18 cellular contexts compared by ENCODE assay signal in genomic region chr16:28146536-28146935, GRCh38.
DNase-seq lines count a peak whose midpoint lies in the region; ATAC-seq and TF ChIP-seq lines count a peak whose summit lies in the region.
"Had no signal": no experiment of that assay in that cellular context is flagged by ENCODE, and none has a peak within 500 bp of the region (broad histone marks: within the 10 kb centered on the region; RNA-seq: fewer than 3 reads in every experiment).

No MANE protein-coding gene starts in this region.

- no peaks in the 10 kb centered on the region for H3K9me3 Mint-ChIP-seq in activated T-cell treated with anti-CD3 and anti-CD28 coated beads, Interleukin-2, amount 50 U/mL, for 72 hours
- no peaks in the 10 kb centered on the region for H3K9me3 Mint-ChIP-seq in endodermal cell
- H3K9me3 Mint-ChIP-seq in stimulated activated naive CD8-positive, alpha-beta T cell treated with anti-CD3 and anti-CD28 coated beads, Interleukin-15, Interleukin-2, amounts not matched to agents 100 ng/mL and 50 ng/mL, for 24 hours: no peaks in the 10 kb centered on the region
- H3K9me3 Mint-ChIP-seq: mesothelial cell of epicardium; stimulated activated naive B cell treated with anti-CD40 and anti-IgM and Interleukin-4, amounts not matched to agents 10 μg/mL and 1 μg/mL and 100 μg/mL, for 72 hours had no signal

- peaks cover 54% of the 10 kb centered on the region for H3K36me3 ChIP-seq in endodermal cell (ENCODE audit: control insufficient read depth, insufficient read depth, low read length)
- peaks cover 0 to 98% (median 32%) of the 10 kb centered on the region in 3 donors for H3K36me3 ChIP-seq in esophagus squamous epithelium

- peaks cover 16 to 41% of the 10 kb centered on the region in 2 donors for H3K36me3 Mint-ChIP-seq in activated T-cell treated with anti-CD3 and anti-CD28 coated beads, Interleukin-2, amount 50 U/mL, for 72 hours (ENCODE audit: insufficient read depth in 2 of 2)
- peaks cover 17% of the 10 kb centered on the region for H3K36me3 Mint-ChIP-seq in T-helper 17 cell (ENCODE audit: low read depth)
- H3K36me3 Mint-ChIP-seq in endodermal cell (ENCODE audit: low read depth): peaks cover 45% of the 10 kb centered on the region
- H3K36me3 Mint-ChIP-seq in stimulated activated naive CD8-positive, alpha-beta T cell treated with anti-CD3 and anti-CD28 coated beads, Interleukin-15, Interleukin-2, amounts not matched to agents 100 ng/mL and 50 ng/mL, for 24 hours (ENCODE audit: low read depth): peaks cover 90% of the 10 kb centered on the region

- H3K27ac Mint-ChIP-seq in activated T-cell treated with anti-CD3 and anti-CD28 coated beads, Interleukin-2, amount 50 U/mL, for 72 hours: peak overlapping the region; percentile 66
- H3K27ac Mint-ChIP-seq in T-helper 17 cell (peak overlapping the region; percentile 99), endodermal cell (no peak overlapping the region)
- peak overlapping the region; percentile 76 for H3K27ac Mint-ChIP-seq in stimulated activated naive CD8-positive, alpha-beta T cell treated with anti-CD3 and anti-CD28 coated beads, Interleukin-15, Interleukin-2, amounts not matched to agents 100 ng/mL and 50 ng/mL, for 24 hours
- H3K27ac Mint-ChIP-seq: mesothelial cell of epicardium had no signal

- WGBS in endodermal cell (ENCODE audit: insufficient coverage in 1 of 2, insufficient read length in 1 of 2), 2 experiments: 43 to 65% methylated on average over 2 to 3 of the region's 3 CpGs
- 76 to 91% methylated on average over 3 of the region's 3 CpGs for WGBS in esophagus squamous epithelium, 2 donors

- no peak overlapping the region for H3K4me3 ChIP-seq in endodermal cell (ENCODE audit: low read length)
- no peak overlapping the region for H3K4me3 ChIP-seq in esophagus squamous epithelium
- H3K4me3 ChIP-seq: gastroesophageal sphincter, K562 had no signal

- H3K27me3 Mint-ChIP-seq in activated T-cell treated with anti-CD3 and anti-CD28 coated beads, Interleukin-2, amount 50 U/mL, for 72 hours (ENCODE audit: low read depth): no peaks in the 10 kb centered on the region
- H3K27me3 Mint-ChIP-seq in T-helper 17 cell (no peaks in the 10 kb centered on the region), endodermal cell (ENCODE audit: insufficient read depth) (no peaks in the 10 kb centered on the region)
- H3K27me3 Mint-ChIP-seq in stimulated activated naive CD8-positive, alpha-beta T cell treated with anti-CD3 and anti-CD28 coated beads, Interleukin-15, Interleukin-2, amounts not matched to agents 100 ng/mL and 50 ng/mL, for 24 hours: no peaks in the 10 kb centered on the region
- H3K27me3 Mint-ChIP-seq: stimulated activated naive B cell treated with anti-CD40 and anti-IgM and Interleukin-4, amounts not matched to agents 10 μg/mL and 1 μg/mL and 100 μg/mL, for 72 hours had no signal

- TF ChIP-seq CTCF in endodermal cell (conservative IDR thresholded peaks at IDR 0.05) (no peak), esophagus squamous epithelium (IDR thresholded peaks at IDR 0.05) (no peak)

- H3K4me1 ChIP-seq in endodermal cell (ENCODE audit: control insufficient read depth, insufficient read depth, low read length) (peaks cover 10% of the 10 kb centered on the region), esophagus squamous epithelium (peaks cover 0 to 11% (median 0%) of the 10 kb centered on the region in 3 donors)
- H3K4me1 ChIP-seq: gastroesophageal sphincter had no signal

- no peak overlapping the region for H3K9ac ChIP-seq in endodermal cell (ENCODE audit: extremely low read depth, low read length, poor library complexity, severe bottlenecking)

- H3K27me3 ChIP-seq in endodermal cell (ENCODE audit: control insufficient read depth, insufficient read depth, low read length, poor library complexity, severe bottlenecking) (no peaks in the 10 kb centered on the region), esophagus squamous epithelium (no peaks in the 10 kb centered on the region)
- H3K27me3 ChIP-seq: gastroesophageal sphincter had no signal

- no peak for DNase-seq in activated T-cell treated with anti-CD3 and anti-CD28 coated beads, Interleukin-2, amount 50 U/mL, for 72 hours
- DNase-seq in activated T-cell treated with anti-CD3 and anti-CD28 coated beads, Interleukin-2, amount 50 U/mL, for 1 hour: no peak
- DNase-seq in T-helper 17 cell (no peak), endodermal cell (peak; percentile 71), esophagus squamous epithelium (lab: John Stamatoyannopoulos, UW) (no peak)
- DNase-seq: DND-41; left colon; NCI-H2081 treated with DMSO at 0.1 percent for 48 hours; retina; SHP77; stimulated activated naive B cell treated with anti-CD40 and anti-IgM and Interleukin-4, amounts not matched to agents 10 μg/mL and 1 μg/mL and 100 μg/mL, for 72 hours; trophoblast cell had no signal

- peaks cover 95% of the 10 kb centered on the region for H3K4me1 Mint-ChIP-seq in activated T-cell treated with anti-CD3 and anti-CD28 coated beads, Interleukin-2, amount 50 U/mL, for 72 hours (ENCODE audit: low read depth)
- H3K4me1 Mint-ChIP-seq in T-helper 17 cell (peaks cover 71% of the 10 kb centered on the region), endodermal cell (peaks cover 31% of the 10 kb centered on the region)
- H3K4me1 Mint-ChIP-seq in stimulated activated naive CD8-positive, alpha-beta T cell treated with anti-CD3 and anti-CD28 coated beads, Interleukin-15, Interleukin-2, amounts not matched to agents 100 ng/mL and 50 ng/mL, for 24 hours (ENCODE audit: low read depth): peaks cover 95% of the 10 kb centered on the region
- H3K4me1 Mint-ChIP-seq: mesothelial cell of epicardium had no signal

- no peak for ATAC-seq in activated T-cell treated with anti-CD3 and anti-CD28 coated beads, Interleukin-2, amount 50 U/mL, for 72 hours (replicated peaks in 1 of 2)
- ATAC-seq in T-helper 17 cell: no peak
- no peak for ATAC-seq in GM21381 (IDR thresholded peaks at IDR 0.05; ENCODE audit: unreplicated experiment)
- no peak for ATAC-seq in HG03342 (IDR thresholded peaks at IDR 0.05; ENCODE audit: unreplicated experiment)
- ATAC-seq: gastroesophageal sphincter; K562; left colon; stimulated activated naive B cell treated with anti-CD40 and anti-IgM and Interleukin-4, amounts not matched to agents 10 μg/mL and 1 μg/mL and 100 μg/mL, for 72 hours had no signal

- peak overlapping the region in 1 of 2 donors; percentile 21 for H3K4me3 Mint-ChIP-seq in activated T-cell treated with anti-CD3 and anti-CD28 coated beads, Interleukin-2, amount 50 U/mL, for 72 hours
- H3K4me3 Mint-ChIP-seq in T-helper 17 cell (no peak overlapping the region), endodermal cell (no peak overlapping the region)
- H3K4me3 Mint-ChIP-seq in stimulated activated naive CD8-positive, alpha-beta T cell treated with anti-CD3 and anti-CD28 coated beads, Interleukin-15, Interleukin-2, amounts not matched to agents 100 ng/mL and 50 ng/mL, for 24 hours: no peak overlapping the region
- H3K4me3 Mint-ChIP-seq: mesothelial cell of epicardium; stimulated activated naive B cell treated with anti-CD40 and anti-IgM and Interleukin-4, amounts not matched to agents 10 μg/mL and 1 μg/mL and 100 μg/mL, for 72 hours had no signal

- no peak for TF ChIP-seq POLR2A in esophagus squamous epithelium (IDR thresholded peaks at IDR 0.05)

- intact Hi-C loops in esophagus squamous epithelium (cut with DNase I): no loop called here

- H3K27ac ChIP-seq in endodermal cell (ENCODE audit: low read depth, low read length) (no peak overlapping the region), esophagus squamous epithelium (no peak overlapping the region)
- H3K27ac ChIP-seq: gastroesophageal sphincter had no signal

- H3K9me3 ChIP-seq in T-helper 17 cell (ENCODE audit: control insufficient read depth, low read length, poor library complexity, severe bottlenecking) (no peaks in the 10 kb centered on the region), endodermal cell (ENCODE audit: control insufficient read depth, low read length) (no peaks in the 10 kb centered on the region), esophagus squamous epithelium (no peaks in the 10 kb centered on the region)
- H3K9me3 ChIP-seq: gastroesophageal sphincter had no signal
